In genomic region chr10:117382831-117383230, GRCh38 we compare ENCODE assay signal across 34 cellular contexts.
"Had no signal": no experiment of that assay in that cellular context is flagged by ENCODE, and none has a peak within 500 bp of the region (broad histone marks: within the 10 kb centered on the region; RNA-seq: fewer than 3 reads in every experiment).

No MANE protein-coding gene starts in this region.

- H3K9me2 ChIP-seq: SK-N-SH had no signal

- H3K4me2 ChIP-seq: SK-N-SH had no signal

- H3K36me3 ChIP-seq: brain microvascular endothelial cell, cardiac muscle cell, MG63, Peyer's patch, SJSA1 had no signal

- H3K9ac ChIP-seq: SK-N-SH had no signal

- FAIRE-seq: TTC549 had no signal

- H3K4me1 ChIP-seq: Peyer's patch, SJSA1 had no signal

- H3K27me3 ChIP-seq: MG63, Peyer's patch had no signal

- H3K9me3 ChIP-seq: MG63, Peyer's patch, SJSA1, SK-N-SH had no signal

- DNase-seq: activated CD4-positive, alpha-beta T cell treated with anti-CD3 and anti-CD28 coated beads, Interleukin-2, amount 10 ng/mL, durations not matched to agents 24 days and 14 days; activated CD4-positive, alpha-beta T cell treated with anti-CD3 and anti-CD28 coated beads, Interleukin-2, amount 50 U/mL, for 4 hours; activated CD8-positive, alpha-beta T cell treated with anti-CD3 and anti-CD28 coated beads for 36 hours; activated effector memory CD4-positive, alpha-beta T cell treated with anti-CD3 and anti-CD28 coated beads, Interleukin-2, amount 50 U/mL, for 16 hours; activated naive CD4-positive, alpha-beta T cell; activated naive CD4-positive, alpha-beta T cell treated with anti-CD3 and anti-CD28 coated beads, Interleukin-2, amount 50 U/mL, for 16 hours; activated naive CD8-positive, alpha-beta T cell treated with anti-CD3 and anti-CD28 coated beads for 36 hours; activated T-cell treated with anti-CD3 and anti-CD28 coated beads, Interleukin-2, amount 50 U/mL, for 1 hour; activated T-cell treated with anti-CD3 and anti-CD28 coated beads, Interleukin-2, amount 50 U/mL, for 72 hours; amniotic stem cell; aorta; brain microvascular endothelial cell; Karpas-422; MG63; NCI-H1048; NCI-H1417; NCI-H146; NCI-H187; NCI-H2029 treated with DMSO at 0.1 percent for 48 hours; NCI-H2107; NCI-H2171; NCI-H510A; NCI-H526; NCI-H748 treated with DMSO at 0.1 percent for 48 hours; NK-92 treated with Interleukin-12 subunit alpha and Interleukin-12 subunit beta, amount 100 ng/mL, for 24 hours; PC-3; Peyer's patch; RPMI8226; SHP77 treated with DMSO at 0.1 percent for 48 hours; SK-N-SH had no signal

- H3K4me3 ChIP-seq: cardiac muscle cell, MG63, Peyer's patch, SJSA1 had no signal

- ATAC-seq: activated CD8-positive, alpha-beta T cell treated with anti-CD3 and anti-CD28 coated beads for 36 hours; activated T-cell treated with anti-CD3 and anti-CD28 coated beads, Interleukin-2, amount 50 U/mL, for 72 hours; activated T-helper 17 cell treated with anti-CD3 and anti-CD28 coated beads, Interleukin-2, amount 50 U/mL, for 72 hours; PC-3 had no signal

- H3K27ac ChIP-seq: brain microvascular endothelial cell, cardiac muscle cell, Peyer's patch, SJSA1 had no signal
